Comparison of ENCODE assay signal across 17 cellular contexts in genomic region chr6:28693033-28693750, GRCh38.
DNase-seq lines count a peak whose midpoint lies in the region; ATAC-seq and TF ChIP-seq lines count a peak whose summit lies in the region.
"Had no signal": no experiment of that assay in that cellular context is flagged by ENCODE, and none has a peak within 500 bp of the region (broad histone marks: within the 10 kb centered on the region; RNA-seq: fewer than 3 reads in every experiment).

No MANE protein-coding gene starts in this region.

- H4K20me1 ChIP-seq in GM23338 (replicated peaks; ENCODE audit: insufficient read depth): no peaks in the 10 kb centered on the region; the same call in 1 of the 2 replicates
- no peaks in the 10 kb centered on the region for H4K20me1 ChIP-seq in hepatocyte (ENCODE audit: insufficient read depth, poor library complexity, severe bottlenecking)

- peaks cover 4% of the 10 kb centered on the region; the same call in 1 of the 3 replicates for H3K36me3 Mint-ChIP-seq in GM23338 (ENCODE audit: low read depth)
- H3K36me3 Mint-ChIP-seq in activated naive CD8-positive, alpha-beta T cell treated with anti-CD3 and anti-CD28 coated beads for 36 hours: peaks cover 7% of the 10 kb centered on the region
- no peaks in the 10 kb centered on the region for H3K36me3 Mint-ChIP-seq in activated CD8-positive, alpha-beta T cell treated with anti-CD3 and anti-CD28 coated beads, Interleukin-2, amount 10 ng/mL, durations not matched to agents 7 days and 5 days (ENCODE audit: low read depth)

- ATAC-seq in GM23338 (peak; percentile 76), HG03196 (IDR thresholded peaks at IDR 0.05; ENCODE audit: unreplicated experiment) (no peak)
- no peak for ATAC-seq in activated CD8-positive, alpha-beta T cell treated with anti-CD3 and anti-CD28 coated beads, Interleukin-2, amount 10 ng/mL, durations not matched to agents 7 days and 5 days
- ATAC-seq: activated CD8-positive, alpha-beta memory T cell treated with anti-CD3 and anti-CD28 coated beads, Interleukin-2, amount 10 ng/mL, durations not matched to agents 7 days and 5 days; HepG2; mucosa of descending colon; psoas muscle had no signal

- H3K23ac ChIP-seq in trophoblast cell (ENCODE audit: low read length): no peak overlapping the region

- H3K18ac ChIP-seq in trophoblast cell (ENCODE audit: low read length): no peak overlapping the region

- H3K9ac ChIP-seq in trophoblast cell (ENCODE audit: low read length): no peak overlapping the region

- POLR2A ChIA-PET in activated CD8-positive, alpha-beta T cell treated with anti-CD3 and anti-CD28 coated beads, Interleukin-2, amount 10 ng/mL, durations not matched to agents 7 days and 5 days (lab: Charles Lee): interaction anchor here (0.6 kb wide), 2 partner anchors 8 to 59 kb away, joined by 3 to 4 read pairs; no protein-coding TSS in a partner anchor

- 75% methylated on average over 23 of the region's 23 CpGs for WGBS in hepatocyte (ENCODE audit: low lambda C conversion rate, missing lambda C conversion rate)
- no CpG with 5 or more reads among the region's 23 CpGs for WGBS in trophoblast cell (ENCODE audit: extremely low coverage, insufficient coverage, insufficient read length)

- no peaks in the 10 kb centered on the region for H3K9me3 ChIP-seq in hepatocyte (ENCODE audit: low read depth)
- H3K9me3 ChIP-seq in trophoblast cell (ENCODE audit: insufficient read depth, low read depth, low read length): no peaks in the 10 kb centered on the region
- H3K9me3 ChIP-seq: mucosa of descending colon, psoas muscle had no signal

- H3F3A ChIP-seq in GM23338 (replicated peaks; ENCODE audit: low read depth): peaks cover 9% of the 10 kb centered on the region

- H2AFZ ChIP-seq in GM23338 (peak overlapping the region; percentile 57), hepatocyte (no peak overlapping the region), trophoblast cell (ENCODE audit: insufficient read depth, low read length, poor library complexity) (no peak overlapping the region)

- H3K27me3 Mint-ChIP-seq in GM23338 (ENCODE audit: insufficient read depth, low read depth, poor library complexity): peaks cover 57% of the 10 kb centered on the region
- peaks cover 95% of the 10 kb centered on the region for H3K27me3 Mint-ChIP-seq in activated naive CD8-positive, alpha-beta T cell treated with anti-CD3 and anti-CD28 coated beads for 36 hours
- H3K27me3 Mint-ChIP-seq in activated CD8-positive, alpha-beta T cell treated with anti-CD3 and anti-CD28 coated beads, Interleukin-2, amount 10 ng/mL, durations not matched to agents 7 days and 5 days (ENCODE audit: low read depth): peaks cover 65% of the 10 kb centered on the region

- no peaks in the 10 kb centered on the region for H3K79me2 ChIP-seq in GM23338 (replicated peaks; ENCODE audit: insufficient read depth)
- no peaks in the 10 kb centered on the region for H3K79me2 ChIP-seq in hepatocyte
- no peaks in the 10 kb centered on the region for H3K79me2 ChIP-seq in trophoblast cell (ENCODE audit: control insufficient read depth, insufficient read depth, low read length, poor library complexity)

- H3K9me3 Mint-ChIP-seq in GM23338: peaks cover 15% of the 10 kb centered on the region; the same call in 2 of the 3 replicates
- peaks cover 7% of the 10 kb centered on the region for H3K9me3 Mint-ChIP-seq in activated naive CD8-positive, alpha-beta T cell treated with anti-CD3 and anti-CD28 coated beads for 36 hours
- no peaks in the 10 kb centered on the region for H3K9me3 Mint-ChIP-seq in activated CD8-positive, alpha-beta T cell treated with anti-CD3 and anti-CD28 coated beads, Interleukin-2, amount 10 ng/mL, durations not matched to agents 7 days and 5 days (ENCODE audit: insufficient read depth)
- H3K9me3 Mint-ChIP-seq: type B pancreatic cell had no signal

- no peak overlapping the region for H3K14ac ChIP-seq in trophoblast cell (ENCODE audit: low read length)

- H2BK5ac ChIP-seq in trophoblast cell (ENCODE audit: low read depth, low read length, poor library complexity): no peak overlapping the region

- no peak overlapping the region for H4K91ac ChIP-seq in trophoblast cell (ENCODE audit: low read depth, low read length)

- no peak overlapping the region for H2AK5ac ChIP-seq in trophoblast cell (ENCODE audit: low read length)

- H3K4me3 Mint-ChIP-seq in GM23338: peak overlapping the region; percentile 84
- peak overlapping the region; percentile 30 for H3K4me3 Mint-ChIP-seq in activated naive CD8-positive, alpha-beta T cell treated with anti-CD3 and anti-CD28 coated beads for 36 hours
- no peak overlapping the region for H3K4me3 Mint-ChIP-seq in activated CD8-positive, alpha-beta T cell treated with anti-CD3 and anti-CD28 coated beads, Interleukin-2, amount 10 ng/mL, durations not matched to agents 7 days and 5 days
- H3K4me3 Mint-ChIP-seq: activated CD8-positive, alpha-beta memory T cell treated with anti-CD3 and anti-CD28 coated beads, Interleukin-2, amount 10 ng/mL, durations not matched to agents 7 days and 5 days had no signal

- H3K4me1 Mint-ChIP-seq in GM23338: peaks cover 25% of the 10 kb centered on the region
- peaks cover 21% of the 10 kb centered on the region for H3K4me1 Mint-ChIP-seq in activated naive CD8-positive, alpha-beta T cell treated with anti-CD3 and anti-CD28 coated beads for 36 hours
- H3K4me1 Mint-ChIP-seq in activated CD8-positive, alpha-beta T cell treated with anti-CD3 and anti-CD28 coated beads, Interleukin-2, amount 10 ng/mL, durations not matched to agents 7 days and 5 days (ENCODE audit: low read depth): peaks cover 7% of the 10 kb centered on the region
- H3K4me1 Mint-ChIP-seq: activated CD8-positive, alpha-beta memory T cell treated with anti-CD3 and anti-CD28 coated beads, Interleukin-2, amount 10 ng/mL, durations not matched to agents 7 days and 5 days had no signal

- H3K27me3 ChIP-seq in GM23338 (ENCODE audit: insufficient read depth) (peaks cover 68% of the 10 kb centered on the region), hepatocyte (peaks cover 22% of the 10 kb centered on the region), trophoblast cell (ENCODE audit: insufficient read depth, low read length) (peaks cover 15% of the 10 kb centered on the region)

- H3K4ac ChIP-seq in trophoblast cell (ENCODE audit: low read depth, low read length): no peak overlapping the region

- no peak overlapping the region for H2BK12ac ChIP-seq in trophoblast cell (ENCODE audit: low read length)

- no peaks in the 10 kb centered on the region for H3K79me1 ChIP-seq in trophoblast cell (ENCODE audit: low read length)

- H3K27ac Mint-ChIP-seq in GM23338: no peak overlapping the region
- H3K27ac Mint-ChIP-seq in activated naive CD8-positive, alpha-beta T cell treated with anti-CD3 and anti-CD28 coated beads for 36 hours: peak overlapping the region; percentile 71
- H3K27ac Mint-ChIP-seq in activated CD8-positive, alpha-beta T cell treated with anti-CD3 and anti-CD28 coated beads, Interleukin-2, amount 10 ng/mL, durations not matched to agents 7 days and 5 days: no peak overlapping the region
- H3K27ac Mint-ChIP-seq: activated CD8-positive, alpha-beta memory T cell treated with anti-CD3 and anti-CD28 coated beads, Interleukin-2, amount 10 ng/mL, durations not matched to agents 7 days and 5 days; activated naive CD8-positive, alpha-beta T cell; type B pancreatic cell had no signal

- no peaks in the 10 kb centered on the region for H3K9me2 ChIP-seq in GM23338 (ENCODE audit: insufficient read depth)
- no peaks in the 10 kb centered on the region for H3K9me2 ChIP-seq in hepatocyte (replicated peaks; ENCODE audit: insufficient read depth)

- H4K8ac ChIP-seq in trophoblast cell (ENCODE audit: low read depth, low read length): no peak overlapping the region

- CTCF ChIA-PET in activated CD8-positive, alpha-beta T cell treated with anti-CD3 and anti-CD28 coated beads, Interleukin-2, amount 10 ng/mL, durations not matched to agents 7 days and 5 days (lab: Charles Lee): interaction anchor here (1.1 kb wide), 1 partner anchor 144 kb away, joined by 3 read pairs; no protein-coding TSS in a partner anchor

- no peak for TF ChIP-seq CTCF in GM23338 (conservative IDR thresholded peaks at IDR 0.05; ENCODE audit: low read depth in 2 of 2)
- TF ChIP-seq CTCF in hepatocyte (IDR thresholded peaks at IDR 0.05; ENCODE audit: poor library complexity): no peak

- H3K4me3 ChIP-seq in GM23338 (peak overlapping the region; percentile 94), hepatocyte (no peak overlapping the region), trophoblast cell (ENCODE audit: low read depth, low read length) (no peak overlapping the region)
- H3K4me3 ChIP-seq: mucosa of descending colon had no signal

- no peaks in the 10 kb centered on the region for H3K36me3 ChIP-seq in GM23338 (ENCODE audit: insufficient read depth)
- no peaks in the 10 kb centered on the region for H3K36me3 ChIP-seq in hepatocyte (replicated peaks; ENCODE audit: insufficient read depth, low read depth)
- no peaks in the 10 kb centered on the region for H3K36me3 ChIP-seq in trophoblast cell (ENCODE audit: control insufficient read depth in 1 of 2, insufficient read depth in 2 of 2, low read length in 2 of 2)

- H3K4me2 ChIP-seq in GM23338: peak overlapping the region; percentile 100
- peak overlapping the region; percentile 68 for H3K4me2 ChIP-seq in hepatocyte
- H3K4me2 ChIP-seq in trophoblast cell (ENCODE audit: low read length): peak overlapping the region; percentile 40

- H3K27ac ChIP-seq in GM23338 (ENCODE audit: low read depth) (no peak overlapping the region), hepatocyte (no peak overlapping the region), trophoblast cell (ENCODE audit: low read depth, low read length) (no peak overlapping the region)
- H3K27ac ChIP-seq: psoas muscle had no signal

- peak; percentile 68 for DNase-seq in GM23338 (ENCODE audit: low spot score)
- DNase-seq in activated naive CD8-positive, alpha-beta T cell treated with anti-CD3 and anti-CD28 coated beads for 36 hours: no peak
- DNase-seq in hepatocyte (ENCODE audit: low spot score): no peak
- no peak for DNase-seq in trophoblast cell
- DNase-seq in activated CD8-positive, alpha-beta T cell treated with anti-CD3 and anti-CD28 coated beads, Interleukin-2, amount 10 ng/mL, durations not matched to agents 7 days and 5 days: no peak
- no peak for DNase-seq in DMS153 (lab: John Stamatoyannopoulos, UW)
- DNase-seq: activated CD8-positive, alpha-beta memory T cell treated with anti-CD3 and anti-CD28 coated beads, Interleukin-2, amount 10 ng/mL, durations not matched to agents 7 days and 5 days; C1 segment of cervical spinal cord; mucosa of descending colon; NCI-H1417 treated with DMSO at 0.1 percent for 48 hours; NCI-H446 treated with DMSO at 0.1 percent for 48 hours; OCI-M1; psoas muscle had no signal

- H3K4me1 ChIP-seq in GM23338 (ENCODE audit: insufficient read depth): peaks cover 20% of the 10 kb centered on the region
- no peaks in the 10 kb centered on the region for H3K4me1 ChIP-seq in hepatocyte (ENCODE audit: insufficient read depth)
- H3K4me1 ChIP-seq in trophoblast cell (ENCODE audit: control insufficient read depth in 1 of 2, insufficient read depth in 2 of 2, low read length in 2 of 2): peaks cover 0 to 3% of the 10 kb centered on the region in 2 experiments
- H3K4me1 ChIP-seq: psoas muscle had no signal

- H2BK120ac ChIP-seq in trophoblast cell (ENCODE audit: insufficient read depth, low read length, poor library complexity): no peak overlapping the region

- no peak overlapping the region for H4K12ac ChIP-seq in trophoblast cell (ENCODE audit: low read depth, low read length)

Comparison
In these comparisons a context has a peak if more than half of its experiments do, and no peak if none do; other contexts are left out.
1. H3K4me2 ChIP-seq: peak in every context shown above with its lines; median percentile 100 in GM23338; 68 in hepatocyte; 40 in trophoblast cell.